19 cellular contexts compared by ENCODE assay signal in genomic region chrX:20802036-20802435, GRCh38.
A peak's percentile ranks its signal among the peaks of the same experiment; 100 is the strongest.
DNase-seq lines count a peak whose midpoint lies in the region; ATAC-seq, FAIRE-seq and TF ChIP-seq lines count a peak whose summit lies in the region.
"Had no signal": no experiment of that assay in that cellular context is flagged by ENCODE, and none has a peak within 500 bp of the region (broad histone marks: within the 10 kb centered on the region; RNA-seq: fewer than 3 reads in every experiment).

No MANE protein-coding gene starts in this region.

- CTCF ChIA-PET in activated CD8-positive, alpha-beta T cell treated with anti-CD3 and anti-CD28 coated beads, Interleukin-2, amount 10 ng/mL, durations not matched to agents 7 days and 5 days (lab: Charles Lee): no interaction called here

- H3K4me1 Mint-ChIP-seq in activated CD8-positive, alpha-beta T cell treated with anti-CD3 and anti-CD28 coated beads, Interleukin-2, amount 10 ng/mL, durations not matched to agents 7 days and 5 days (ENCODE audit: low read depth): no peaks in the 10 kb centered on the region

- H3K36me3 Mint-ChIP-seq in activated CD8-positive, alpha-beta T cell treated with anti-CD3 and anti-CD28 coated beads, Interleukin-2, amount 10 ng/mL, durations not matched to agents 7 days and 5 days (ENCODE audit: low read depth): no peaks in the 10 kb centered on the region

- H3K9me3 Mint-ChIP-seq in activated CD8-positive, alpha-beta T cell treated with anti-CD3 and anti-CD28 coated beads, Interleukin-2, amount 10 ng/mL, durations not matched to agents 7 days and 5 days (ENCODE audit: insufficient read depth): no peaks in the 10 kb centered on the region
- H3K9me3 Mint-ChIP-seq: CD4-positive, alpha-beta T cell had no signal

- peak; percentile 2 for DNase-seq in ELF-1 (ENCODE audit: low read depth, low spot score)
- DNase-seq in LHCN-M2 (ENCODE audit: low read depth): peak; percentile 5
- DNase-seq in bronchial epithelial cell (ENCODE audit: low read depth): peak; percentile 73
- DNase-seq in kidney tubule cell (ENCODE audit: low spot score): peak; percentile 18
- no peak for DNase-seq in medulla oblongata (ENCODE audit: extremely low spot score)
- no peak for DNase-seq in NCI-H2107 (lab: John Stamatoyannopoulos, UW)
- DNase-seq in activated CD8-positive, alpha-beta T cell treated with anti-CD3 and anti-CD28 coated beads, Interleukin-2, amount 10 ng/mL, durations not matched to agents 7 days and 5 days: no peak
- DNase-seq: CD4-positive, alpha-beta T cell; HCEC 1CT; NCI-H1092 treated with DMSO at 0.1 percent for 48 hours; NCI-H146; NCI-H1930; NCI-H526 treated with DMSO at 0.1 percent for 48 hours; SIG-M5 had no signal

- ATAC-seq in activated CD8-positive, alpha-beta T cell treated with anti-CD3 and anti-CD28 coated beads, Interleukin-2, amount 10 ng/mL, durations not matched to agents 7 days and 5 days: no peak

- POLR2A ChIA-PET in activated CD8-positive, alpha-beta T cell treated with anti-CD3 and anti-CD28 coated beads, Interleukin-2, amount 10 ng/mL, durations not matched to agents 7 days and 5 days (lab: Charles Lee): no interaction called here

- no peak overlapping the region for H3K4me3 ChIP-seq in bronchial epithelial cell (ENCODE audit: low read depth, low read length)
- H3K4me3 ChIP-seq: BLaER1 treated with 17β-estradiol and CSF1 and Interleukin-3, amounts not matched to agents 10 nM and 100 nM; SK-N-MC had no signal

- no peaks in the 10 kb centered on the region for H3K27me3 Mint-ChIP-seq in activated CD8-positive, alpha-beta T cell treated with anti-CD3 and anti-CD28 coated beads, Interleukin-2, amount 10 ng/mL, durations not matched to agents 7 days and 5 days (ENCODE audit: low read depth)
- H3K27me3 Mint-ChIP-seq: CD4-positive, alpha-beta T cell had no signal

- no peak overlapping the region for H3K4me3 Mint-ChIP-seq in activated CD8-positive, alpha-beta T cell treated with anti-CD3 and anti-CD28 coated beads, Interleukin-2, amount 10 ng/mL, durations not matched to agents 7 days and 5 days
- H3K4me3 Mint-ChIP-seq: CD4-positive, alpha-beta T cell had no signal

- no peak for FAIRE-seq in bronchial epithelial cell (lab: Jason Lieb, UNC)
- FAIRE-seq: D721Med, G401.6, H1 had no signal

- no peaks in the 10 kb centered on the region for H3K36me3 ChIP-seq in bronchial epithelial cell (ENCODE audit: control insufficient read depth, insufficient read depth, low read length)
- H3K36me3 ChIP-seq: BLaER1 treated with 17β-estradiol and CSF1 and Interleukin-3, amounts not matched to agents 10 nM and 100 nM had no signal

- TF ChIP-seq CTCF in bronchial epithelial cell (IDR thresholded peaks at IDR 0.05; ENCODE audit: insufficient read depth, low read length, severe bottlenecking): no peak

- no peak overlapping the region for H3K27ac Mint-ChIP-seq in activated CD8-positive, alpha-beta T cell treated with anti-CD3 and anti-CD28 coated beads, Interleukin-2, amount 10 ng/mL, durations not matched to agents 7 days and 5 days
- H3K27ac Mint-ChIP-seq: CD4-positive, alpha-beta T cell had no signal

- H3K27me3 ChIP-seq in bronchial epithelial cell (ENCODE audit: control insufficient read depth, insufficient read depth, low read length): no peaks in the 10 kb centered on the region
- H3K27me3 ChIP-seq: BLaER1 treated with 17β-estradiol and CSF1 and Interleukin-3, amounts not matched to agents 10 nM and 100 nM had no signal

Comparison
In these comparisons a context has a peak if more than half of its experiments do, and no peak if none do; other contexts are left out.
1. DNase-seq: peak in ELF-1 (single experiment), LHCN-M2 (single experiment), bronchial epithelial cell (single experiment) and kidney tubule cell (single experiment); none in medulla oblongata (single experiment), NCI-H2107 (single experiment) and activated CD8-positive, alpha-beta T cell treated with anti-CD3 and anti-CD28 coated beads, Interleukin-2, amount 10 ng/mL, durations not matched to agents 7 days and 5 days (single experiment).